ENCODE assay signal across 8 cellular contexts in the genomic region with DNA sequence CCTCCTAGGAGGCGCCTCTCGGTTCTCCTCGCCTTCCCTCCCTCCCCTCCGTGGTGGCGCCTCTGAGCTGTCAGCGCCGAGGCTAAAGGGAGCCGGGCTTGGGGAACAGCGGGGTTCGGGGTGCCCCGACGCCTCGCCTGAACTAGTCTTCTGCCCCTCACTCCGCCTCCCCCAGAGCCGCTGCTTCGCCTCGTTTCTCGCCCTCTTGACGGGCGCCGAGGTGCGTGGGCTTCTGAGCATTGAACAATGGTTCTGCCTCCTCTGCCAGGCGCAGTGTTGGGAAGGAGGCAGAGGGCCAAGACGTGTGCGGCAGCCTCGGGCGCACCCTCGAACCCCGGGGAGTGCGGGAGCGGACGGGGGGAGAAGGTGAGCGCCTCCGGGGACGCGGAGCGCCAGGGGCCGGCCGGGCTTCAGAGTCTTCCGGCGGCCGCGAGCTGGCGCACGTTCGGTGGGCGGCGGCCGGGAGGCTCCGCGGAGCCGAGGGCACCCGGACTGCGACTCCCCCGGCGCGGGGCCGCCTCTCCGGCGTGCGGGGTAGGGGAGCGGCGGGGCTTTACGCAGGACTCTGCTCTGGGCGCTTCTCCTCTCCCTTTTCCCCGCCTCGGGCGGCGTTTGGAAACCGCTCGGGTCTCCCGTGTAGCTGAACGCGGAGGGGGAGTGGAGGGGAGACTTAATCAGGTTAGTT. TPM values are rescaled to one million over a fixed set of nuclear protein-coding genes. Genes with fewer than 3 reads are reported as not detected.
DNase-seq lines count a peak whose midpoint lies in the region; ATAC-seq and TF ChIP-seq lines count a peak whose summit lies in the region.

No MANE protein-coding gene starts in this region.

- TF ChIP-seq CTCF in GM12865 (IDR thresholded peaks at IDR 0.05; ENCODE audit: insufficient read depth, low read depth, low read length, missing control alignments), result no peak
- no peak for TF ChIP-seq CTCF in Panc1 (IDR thresholded peaks at IDR 0.05)
- TF ChIP-seq CTCF in breast epithelium (IDR thresholded peaks at IDR 0.05), result no peak
- no peak for TF ChIP-seq CTCF in kidney epithelial cell (IDR thresholded peaks at IDR 0.05; ENCODE audit: insufficient read depth, low read length, poor library complexity, severe bottlenecking)

- H3K4me3 ChIP-seq in GM12865 (ENCODE audit: low read depth, low read length), result peak overlapping the region; percentile 82
- peak overlapping the region; percentile 43 to 48 for H3K4me3 ChIP-seq in Panc1 (ENCODE audit: low read depth in 2 of 2, low read length in 2 of 2)
- H3K4me3 ChIP-seq in breast epithelium, result peak overlapping the region; percentile 57 to 80 (median 72)
- H3K4me3 ChIP-seq in kidney epithelial cell (ENCODE audit: low read depth, low read length), result peak overlapping the region; percentile 80

- intact Hi-C loops in Panc1 (cut with micrococcal nuclease; ENCODE audit: unreplicated experiment) (no loop called here), breast epithelium (cut with DNase I; ENCODE audit: low total_unique reads) (no loop called here)

- BruUV-seq in Panc1 (replicated peaks; lab: Mats Ljungman, UMichigan), result no TSS peak

- H3K36me3 ChIP-seq in Panc1 (ENCODE audit: control insufficient read depth, insufficient read depth, low read length) (no peaks in the 10 kb centered on the region), breast epithelium (no peaks in the 10 kb centered on the region), kidney epithelial cell (ENCODE audit: control insufficient read depth, insufficient read depth, low read length) (no peaks in the 10 kb centered on the region)

- H3K4me1 ChIP-seq in Panc1 (ENCODE audit: control insufficient read depth, insufficient read depth, low read length), result no peaks in the 10 kb centered on the region
- H3K4me1 ChIP-seq in breast epithelium, result no peaks in the 10 kb centered on the region

- no peak overlapping the region for H3K27ac ChIP-seq in Panc1 (ENCODE audit: low read length)
- H3K27ac ChIP-seq in breast epithelium, result peak overlapping the region; percentile 43 to 63

- POLR2A ChIA-PET in Panc1 (lab: Charles Lee), result no interaction called here

- ATAC-seq in HG02938 (IDR thresholded peaks at IDR 0.05; ENCODE audit: unreplicated experiment), result peak; percentile 22
- ATAC-seq in Panc1, result peak; percentile 57; the same call in 1 of the 2 replicates
- ATAC-seq in HG03565 (IDR thresholded peaks at IDR 0.05; ENCODE audit: unreplicated experiment), result no peak

- no peaks in the 10 kb centered on the region for H3K9me3 ChIP-seq in Panc1 (ENCODE audit: control insufficient read depth, insufficient read depth, low read depth, low read length)
- no peaks in the 10 kb centered on the region for H3K9me3 ChIP-seq in breast epithelium

- TF ChIP-seq POLR2A in breast epithelium (IDR thresholded peaks at IDR 0.05), result no peak

- DNase-seq in 8988T, result peak; percentile 9
- no peak for DNase-seq in GM12865 (ENCODE audit: low read depth)
- no peak for DNase-seq in Panc1 (ENCODE audit: low read depth, low spot score)
- peak in 1 of 2 donors; percentile 52 for DNase-seq in breast epithelium (ENCODE audit: low spot score in 2 of 2)
- DNase-seq in kidney epithelial cell (ENCODE audit: low read depth), result no peak
- DNase-seq in stimulated activated CD4-positive, alpha-beta T cell treated with anti-CD3 and anti-CD28 coated beads, Interleukin-15, amount 100 ng/mL, for 24 hours, result peak; percentile 34

- H3K27me3 ChIP-seq in Panc1 (ENCODE audit: control insufficient read depth, insufficient read depth, low read length) (no peaks in the 10 kb centered on the region), breast epithelium (no peaks in the 10 kb centered on the region), kidney epithelial cell (ENCODE audit: control insufficient read depth, insufficient read depth, low read length) (no peaks in the 10 kb centered on the region)

- in situ Hi-C loops in Panc1 (cut with HindIII; ENCODE audit: low pct_unique_long_range_greater_than_20kb, low sequenced_read_pairs), result no loop called here

- CTCF ChIA-PET in Panc1 (lab: Charles Lee), result no interaction called here

RNA-seq across cellular contexts. Expression of gene VLDLR, which starts 0.9 kb away (rescaled TPM):
- 2.1 TPM for total RNA-seq in Panc1 (2021; ENCODE audit: unreplicated experiment)
- 2.8 TPM for polyA plus RNA-seq in Panc1 (2012; ENCODE audit: insufficient read length)
- 10 to 100 TPM in 1 of 3 donors, 1 to 10 TPM in 2; 6.7 to 11.7 (median 7.5) TPM for total RNA-seq in breast epithelium
- 28.5 and 31.3 TPM in 2 replicates for total RNA-seq in kidney epithelial cell

Comparison
In these comparisons a context has a peak if more than half of its experiments do, and no peak if none do; other contexts are left out.
1. DNase-seq: peak in 8988T (single experiment) and stimulated activated CD4-positive, alpha-beta T cell treated with anti-CD3 and anti-CD28 coated beads, Interleukin-15, amount 100 ng/mL, for 24 hours (single experiment); none in GM12865 (single experiment), Panc1 (single experiment) and kidney epithelial cell (single experiment).
2. Peak in every context shown above with its lines, with median percentiles within 50 percentile points of each other: H3K4me3 ChIP-seq.